23 cellular contexts compared by ENCODE assay signal in the genomic region with DNA sequence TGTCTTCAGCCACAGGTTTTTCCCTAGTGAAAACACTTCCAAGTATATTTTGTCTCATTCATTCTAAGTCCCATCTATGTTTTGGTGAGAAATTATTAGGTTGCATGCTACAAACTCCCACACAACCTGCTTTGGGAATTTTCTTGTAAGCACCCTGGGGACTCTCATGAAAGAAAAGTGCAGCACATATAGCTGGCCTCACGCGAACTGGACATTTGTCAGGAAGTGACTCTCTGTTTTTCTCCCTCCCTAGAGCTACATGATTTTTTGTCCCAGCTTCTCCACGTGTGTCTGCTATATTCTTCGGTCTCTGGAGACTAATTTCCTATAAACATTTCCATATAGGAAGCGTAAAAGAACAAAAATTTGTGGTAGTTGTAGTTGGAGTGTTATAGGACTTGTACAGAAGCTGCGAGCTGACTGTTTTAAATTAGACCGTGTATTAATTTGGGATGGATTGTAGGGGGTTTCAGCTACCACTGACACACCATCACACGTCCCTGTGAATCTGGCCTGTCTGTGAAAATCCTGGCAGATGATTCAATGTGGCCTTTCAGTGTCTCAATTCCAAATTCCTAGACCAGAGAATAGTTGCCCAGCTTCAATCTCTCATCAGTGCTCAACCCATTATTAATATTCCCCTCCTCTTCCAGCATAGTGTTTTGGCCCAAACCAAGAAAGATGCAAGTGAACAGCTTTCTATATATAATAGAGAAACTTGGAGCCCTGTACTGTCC. TPM values are rescaled to one million over a fixed set of nuclear protein-coding genes. Genes with fewer than 3 reads are reported as not detected.
DNase-seq lines count a peak whose midpoint lies in the region; ATAC-seq, FAIRE-seq and TF ChIP-seq lines count a peak whose summit lies in the region.
"Had no signal": no experiment of that assay in that cellular context is flagged by ENCODE, and none has a peak within 500 bp of the region (broad histone marks: within the 10 kb centered on the region; RNA-seq: fewer than 3 reads in every experiment).

No MANE protein-coding gene starts in this region.

- TF ChIP-seq CTCF in fibroblast of pulmonary artery (IDR thresholded peaks at IDR 0.05; ENCODE audit: low read length, missing control alignments) (no peak), nephron (IDR thresholded peaks at IDR 0.05; ENCODE audit: unreplicated experiment in 3 of 3) (no peak), OCI-LY7 (conservative IDR thresholded peaks at IDR 0.05; ENCODE audit: low read length) (no peak)

- POLR2A ChIA-PET in OCI-LY7 (lab: Charles Lee): interaction anchor here (0.6 kb wide), 1 partner anchor 37 kb away, joined by 5 read pairs; no protein-coding TSS in a partner anchor

- no peaks in the 10 kb centered on the region for H3K79me2 ChIP-seq in OCI-LY7 (ENCODE audit: insufficient read depth, low read depth, low read length)

- no peaks in the 10 kb centered on the region for H3K9me2 ChIP-seq in OCI-LY7 (ENCODE audit: insufficient read depth, low read length)

- ATAC-seq in Right ventricle myocardium inferior (peak; percentile 21), GM18867 (IDR thresholded peaks at IDR 0.05; ENCODE audit: unreplicated experiment) (no peak)
- ATAC-seq: HCT116; left lung; pancreas; stimulated activated naive CD8-positive, alpha-beta T cell treated with anti-CD3 and anti-CD28 coated beads, Interleukin-15, Interleukin-2, amounts not matched to agents 100 U/mL and 50 U/mL, for 24 hours had no signal

- H3K27ac Mint-ChIP-seq in nephron: peak overlapping the region; percentile 37 to 55 (median 40)

- H3K4me1 ChIP-seq in OCI-LY7 (ENCODE audit: insufficient read depth, low read length, poor library complexity, severe bottlenecking): no peaks in the 10 kb centered on the region
- H3K4me1 ChIP-seq: BLaER1 had no signal

- peaks cover 44% of the 10 kb centered on the region for H3K4me1 Mint-ChIP-seq in nephron

- no peaks in the 10 kb centered on the region for H3K9me3 ChIP-seq in OCI-LY7 (ENCODE audit: low read length)
- H3K9me3 ChIP-seq: BLaER1, left lung, pancreas, transverse colon had no signal

- FAIRE-seq in frontal cortex (lab: Jason Lieb, UNC): no peak
- FAIRE-seq: G401.6, GM12891, pancreas, TTC549 had no signal

- H4K20me1 ChIP-seq in OCI-LY7 (ENCODE audit: insufficient read depth, low read length): no peaks in the 10 kb centered on the region
- H4K20me1 ChIP-seq: BLaER1 had no signal

- H3K4me2 ChIP-seq in OCI-LY7 (ENCODE audit: low read length): no peak overlapping the region
- H3K4me2 ChIP-seq: BLaER1 had no signal

- intact Hi-C loops in Right ventricle myocardium inferior (cut with DNase I): loop anchor here (2.0 kb wide), 1 partner anchor 41 kb away; a partner anchor contains a TSS
- intact Hi-C loops in cardiac septum (cut with DNase I): loop anchor here (5.0 kb wide), 1 partner anchor 40 kb away; a partner anchor contains a TSS
- intact Hi-C loops in OCI-LY7 (cut with micrococcal nuclease; ENCODE audit: unreplicated experiment): loop anchor here (10.0 kb wide), 1 partner anchor 187 kb away; no protein-coding TSS in a partner anchor

- H3K36me3 Mint-ChIP-seq in nephron (ENCODE audit: low read depth): no peaks in the 10 kb centered on the region

- H3K27ac ChIP-seq in OCI-LY7 (ENCODE audit: low read depth, low read length, poor library complexity, severe bottlenecking): no peak overlapping the region
- H3K27ac ChIP-seq: BLaER1, HL-60, pancreas, transverse colon had no signal

- BruUV-seq in OCI-LY7 (replicated peaks; lab: Mats Ljungman, UMichigan): no TSS peak

- CTCF ChIA-PET in OCI-LY7 (lab: Charles Lee; ENCODE audit: unreplicated experiment): no interaction called here

- H2AFZ ChIP-seq in OCI-LY7 (ENCODE audit: low read length): no peak overlapping the region

- no peak overlapping the region for H3K4me3 Mint-ChIP-seq in nephron

- no peak overlapping the region for H3K4me3 ChIP-seq in fibroblast of pulmonary artery (replicated peaks; ENCODE audit: low read depth, low read length)
- H3K4me3 ChIP-seq in OCI-LY7 (ENCODE audit: low read depth, low read length, poor library complexity, severe bottlenecking): no peak overlapping the region
- H3K4me3 ChIP-seq: BLaER1, left lung, pancreas, transverse colon had no signal

- H3K9me3 Mint-ChIP-seq in nephron: no peaks in the 10 kb centered on the region

- no peaks in the 10 kb centered on the region for H3K27me3 Mint-ChIP-seq in nephron (ENCODE audit: low read depth)

- no peaks in the 10 kb centered on the region for H3K36me3 ChIP-seq in OCI-LY7 (ENCODE audit: insufficient read depth, low read length)
- H3K36me3 ChIP-seq: BLaER1, left lung, pancreas, transverse colon had no signal

- DNase-seq in Right ventricle myocardium inferior (ENCODE audit: missing footprints) (no peak), cardiac septum (ENCODE audit: low spot score) (no peak), fibroblast of pulmonary artery (ENCODE audit: low read depth) (peak; percentile 67), DMS114 treated with DMSO at 0.1 percent for 48 hours (lab: John Stamatoyannopoulos, UW; ENCODE audit: unreplicated experiment) (no peak), OCI-LY7 (ENCODE audit: low spot score) (no peak), frontal cortex (ENCODE audit: low spot score in 2 of 2) (no peak)
- DNase-seq: activated CD4-positive, alpha-beta T cell treated with anti-CD3 and anti-CD28 coated beads for 48 hours; activated effector memory CD4-positive, alpha-beta T cell treated with Interleukin-2 at 50 U/mL for 16 hours; caudate nucleus; left lung; MV-4-11; NCI-H2029; pancreas; stimulated activated naive CD8-positive, alpha-beta T cell treated with anti-CD3 and anti-CD28 coated beads, Interleukin-15, Interleukin-2, amounts not matched to agents 100 U/mL and 50 U/mL, for 24 hours; transverse colon had no signal

RNA-seq across cellular contexts. Expression of a gene that starts 40.2 kb away (rescaled TPM):
- total RNA-seq in Right ventricle myocardium inferior (10.1 TPM), cardiac septum (17.7 TPM), OCI-LY7 (2022) (10.1 and 13.1 TPM in 2 replicates), frontal cortex (49.7 TPM)
- total RNA-seq in OCI-LY7 (2014; rRNA removed; shearing (Covaris generic)): 5.5 and 7.4 TPM in 2 replicates
